20 cellular contexts compared by ENCODE assay signal in the genomic region with DNA sequence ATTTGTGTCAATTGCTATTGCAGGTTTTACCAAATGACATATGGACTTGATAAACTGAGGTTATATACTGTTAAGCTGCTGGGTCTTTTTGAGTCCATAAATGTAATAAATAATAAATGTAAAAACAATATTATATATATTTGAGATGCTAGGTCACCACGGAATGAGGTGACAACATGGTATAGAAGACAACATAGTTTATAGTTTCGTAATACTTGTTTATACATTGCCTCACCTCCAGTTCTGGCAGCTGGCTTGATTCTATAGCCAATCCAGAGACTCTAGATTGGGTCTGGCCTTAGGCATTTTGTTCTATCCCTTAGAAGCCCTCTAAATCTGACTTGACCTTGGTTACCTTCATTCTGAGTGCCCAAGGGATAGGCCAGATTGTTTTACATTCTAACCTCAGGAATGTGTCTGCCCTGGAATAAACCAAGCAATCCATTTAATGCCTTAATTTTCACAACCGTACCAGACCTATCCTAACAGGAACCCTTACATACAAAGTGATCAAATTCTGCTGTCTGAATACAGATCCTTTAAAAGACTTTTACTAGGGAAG.
A peak's percentile ranks its signal among the peaks of the same experiment; 100 is the strongest.
DNase-seq lines count a peak whose midpoint lies in the region; ATAC-seq lines count a peak whose summit lies in the region.
"Had no signal": no experiment of that assay in that cellular context is flagged by ENCODE, and none has a peak within 500 bp of the region (broad histone marks: within the 10 kb centered on the region; RNA-seq: fewer than 3 reads in every experiment).

No MANE protein-coding gene starts in this region.

- H3K27ac ChIP-seq in caudate nucleus (ENCODE audit: low read depth, low read length): no peak overlapping the region
- H3K27ac ChIP-seq: SK-N-MC had no signal

- peak; percentile 9 for DNase-seq in EL
- DNase-seq in NCI-H226: peak; percentile 51
- DNase-seq in astrocyte of the hippocampus (ENCODE audit: low read depth, low spot score): peak; percentile 35
- peak; percentile 45 for DNase-seq in myocyte (ENCODE audit: low read depth)
- DNase-seq in caudate nucleus (lab: John Stamatoyannopoulos, UW): no peak
- no peak for DNase-seq in anterior cingulate cortex (lab: John Stamatoyannopoulos, UW)
- DNase-seq: BE2C, COR-L47, DMS79, KG1, NCI-H1694, NCI-H2081 treated with DMSO at 0.1 percent for 48 hours, NCI-H446 treated with DMSO at 0.1 percent for 48 hours, NCI-H526 treated with DMSO at 0.1 percent for 48 hours, OCI-M1, SHP77, SW 1271 had no signal

- ATAC-seq in GM19351 (IDR thresholded peaks at IDR 0.05; ENCODE audit: unreplicated experiment) (no peak), GM18520 (IDR thresholded peaks at IDR 0.05; ENCODE audit: unreplicated experiment) (no peak)

Comparison
In these comparisons a context has a peak if more than half of its experiments do, and no peak if none do; other contexts are left out.
1. DNase-seq: peak in EL (single experiment), NCI-H226 (single experiment), astrocyte of the hippocampus (single experiment) and myocyte (single experiment); none in caudate nucleus (0 of 61) and anterior cingulate cortex (0 of 58).